8 cellular contexts compared by ENCODE assay signal in the genomic region with DNA sequence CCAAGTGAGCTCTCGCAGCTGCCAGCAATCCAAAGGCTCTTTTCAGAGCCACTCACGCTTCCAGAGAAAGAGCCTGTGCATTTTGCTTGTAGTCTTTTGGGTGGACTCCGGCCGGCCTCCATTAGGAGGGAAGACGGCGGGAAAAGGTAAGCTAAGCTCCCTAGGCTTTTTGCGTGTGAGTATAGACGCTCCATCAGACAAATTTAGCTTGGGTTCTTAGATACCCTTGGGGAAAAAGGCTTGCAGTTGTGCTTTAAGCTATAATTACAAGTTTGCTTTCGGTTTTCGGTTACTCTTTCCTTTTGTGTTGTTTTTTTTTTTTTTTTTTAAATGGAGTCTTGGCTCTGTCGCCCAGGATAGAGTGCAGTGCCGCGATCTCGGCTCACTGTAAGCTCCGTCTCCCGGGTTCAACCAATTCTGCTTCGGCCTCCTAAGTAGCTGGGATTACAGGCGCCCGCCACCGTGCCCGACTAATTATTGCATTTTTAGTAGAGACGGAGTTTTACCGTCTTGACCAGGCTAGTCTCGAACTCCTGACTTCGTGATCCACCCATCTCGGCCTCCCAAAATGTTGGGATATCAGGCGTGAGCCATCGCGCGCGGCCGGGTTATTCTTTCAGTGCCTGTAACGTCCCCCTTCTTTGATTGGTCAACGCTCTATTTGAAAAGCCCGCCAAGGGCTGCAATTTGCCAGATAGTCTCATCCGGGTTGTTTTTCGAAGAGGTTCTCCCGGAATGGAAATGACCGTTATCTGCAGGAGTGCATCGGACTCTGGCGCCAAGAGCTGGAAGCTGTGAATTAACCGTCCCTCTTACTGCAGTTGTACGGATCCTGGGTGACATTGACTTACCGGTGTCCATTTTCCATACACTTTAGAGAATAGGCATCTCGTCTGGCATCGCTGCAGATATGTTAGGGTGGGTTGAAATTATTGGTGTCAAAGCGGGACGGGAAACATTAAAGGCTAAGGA. TPM values are rescaled to one million over a fixed set of nuclear protein-coding genes. Genes with fewer than 3 reads are reported as not detected.
DNase-seq lines count a peak whose midpoint lies in the region; ATAC-seq and TF ChIP-seq lines count a peak whose summit lies in the region.

No MANE protein-coding gene starts in this region.

- ATAC-seq in activated naive CD4-positive, alpha-beta T cell treated with anti-CD3 and anti-CD28 coated beads, Interleukin-2, amount 50 U/mL, for 72 hours = peak; percentile 4 to 29
- peak; percentile 67 for ATAC-seq in omental fat pad (ENCODE audit: low FRiP score)
- no peak for ATAC-seq in GM21576 (IDR thresholded peaks at IDR 0.05; ENCODE audit: unreplicated experiment)

- H3K4me3 Mint-ChIP-seq in glutamatergic neuron (ENCODE audit: unreplicated experiment) = no peak overlapping the region

- no peaks in the 10 kb centered on the region for H3K36me3 ChIP-seq in tibial nerve

- DNase-seq in ELR (ENCODE audit: low read depth) (peak; percentile 96), NAMALWA (ENCODE audit: low spot score) (peak; percentile 90), SK-N-DZ (ENCODE audit: low spot score) (peak; percentile 91), glutamatergic neuron (peak; percentile 86), omental fat pad (ENCODE audit: low spot score) (peak; percentile 78), tibial nerve (ENCODE audit: low spot score in 2 of 2) (peak; percentile 76 to 86)
- peak; percentile 80 to 85 for DNase-seq in activated naive CD4-positive, alpha-beta T cell treated with anti-CD3 and anti-CD28 coated beads, Interleukin-2, amount 50 U/mL, for 72 hours (ENCODE audit: low spot score in 2 of 2)

- H3K4me1 Mint-ChIP-seq in glutamatergic neuron (ENCODE audit: low read depth, unreplicated experiment) = peaks cover 15% of the 10 kb centered on the region

- peak overlapping the region; percentile 78 to 94 (median 84) for H3K27ac ChIP-seq in tibial nerve

- no peak for TF ChIP-seq POLR2A in tibial nerve (IDR thresholded peaks at IDR 0.05)

- H3K9me3 Mint-ChIP-seq in activated naive CD4-positive, alpha-beta T cell treated with anti-CD3 and anti-CD28 coated beads, Interleukin-2, amount 50 U/mL, for 72 hours = no peaks in the 10 kb centered on the region
- peaks cover 8% of the 10 kb centered on the region for H3K9me3 Mint-ChIP-seq in glutamatergic neuron (ENCODE audit: unreplicated experiment)

- no peak overlapping the region for H3K27ac Mint-ChIP-seq in activated naive CD4-positive, alpha-beta T cell treated with anti-CD3 and anti-CD28 coated beads, Interleukin-2, amount 50 U/mL, for 72 hours
- peak overlapping the region; percentile 90 for H3K27ac Mint-ChIP-seq in glutamatergic neuron (ENCODE audit: unreplicated experiment)

- H3K9me3 ChIP-seq in tibial nerve = no peaks in the 10 kb centered on the region

- peaks cover 0 to 41% (median 8%) of the 10 kb centered on the region in 4 donors for H3K4me1 ChIP-seq in tibial nerve

- H3K27me3 Mint-ChIP-seq in glutamatergic neuron (ENCODE audit: unreplicated experiment) = peaks cover 7% of the 10 kb centered on the region

- peak in 1 of 2 donors; percentile 74 for TF ChIP-seq EP300 in tibial nerve (IDR thresholded peaks at IDR 0.05)

- H3K4me3 ChIP-seq in tibial nerve = peak overlapping the region; percentile 54 to 82 (median 66)

- H3K36me3 Mint-ChIP-seq in activated naive CD4-positive, alpha-beta T cell treated with anti-CD3 and anti-CD28 coated beads, Interleukin-2, amount 50 U/mL, for 72 hours = peaks cover 12 to 28% of the 10 kb centered on the region in 2 donors
- H3K36me3 Mint-ChIP-seq in glutamatergic neuron (ENCODE audit: unreplicated experiment) = no peaks in the 10 kb centered on the region

- 0 to 1% methylated on average over 48 of the region's 48 CpGs for WGBS in tibial nerve, 2 donors

- TF ChIP-seq CTCF in glutamatergic neuron (IDR thresholded peaks at IDR 0.05; ENCODE audit: partially characterized antibody, unreplicated experiment) (no peak), omental fat pad (IDR thresholded peaks at IDR 0.05) (no peak), tibial nerve (IDR thresholded peaks at IDR 0.05) (no peak)

- peaks cover 0 to 34% of the 10 kb centered on the region in 2 donors for H3K27me3 ChIP-seq in tibial nerve

RNA-seq across cellular contexts. Expression of gene OR2B2, which starts 18.1 kb away (rescaled TPM):
- not detected in 2 replicates for polyA plus RNA-seq in SK-N-DZ (2014; cell fraction: cytosol; rRNA removed)
- polyA plus RNA-seq in SK-N-DZ (2014; cell fraction: nucleus; rRNA removed) = not detected in 2 replicates
- total RNA-seq in activated naive CD4-positive, alpha-beta T cell treated with anti-CD3 and anti-CD28 coated beads, Interleukin-2, amount 50 U/mL, for 72 hours = not detected
- not detected for total RNA-seq in glutamatergic neuron (ENCODE audit: unreplicated experiment)
- total RNA-seq in omental fat pad = not detected
- total RNA-seq in tibial nerve = not detected
